ENCODE assay signal across 8 cellular contexts in the genomic region with DNA sequence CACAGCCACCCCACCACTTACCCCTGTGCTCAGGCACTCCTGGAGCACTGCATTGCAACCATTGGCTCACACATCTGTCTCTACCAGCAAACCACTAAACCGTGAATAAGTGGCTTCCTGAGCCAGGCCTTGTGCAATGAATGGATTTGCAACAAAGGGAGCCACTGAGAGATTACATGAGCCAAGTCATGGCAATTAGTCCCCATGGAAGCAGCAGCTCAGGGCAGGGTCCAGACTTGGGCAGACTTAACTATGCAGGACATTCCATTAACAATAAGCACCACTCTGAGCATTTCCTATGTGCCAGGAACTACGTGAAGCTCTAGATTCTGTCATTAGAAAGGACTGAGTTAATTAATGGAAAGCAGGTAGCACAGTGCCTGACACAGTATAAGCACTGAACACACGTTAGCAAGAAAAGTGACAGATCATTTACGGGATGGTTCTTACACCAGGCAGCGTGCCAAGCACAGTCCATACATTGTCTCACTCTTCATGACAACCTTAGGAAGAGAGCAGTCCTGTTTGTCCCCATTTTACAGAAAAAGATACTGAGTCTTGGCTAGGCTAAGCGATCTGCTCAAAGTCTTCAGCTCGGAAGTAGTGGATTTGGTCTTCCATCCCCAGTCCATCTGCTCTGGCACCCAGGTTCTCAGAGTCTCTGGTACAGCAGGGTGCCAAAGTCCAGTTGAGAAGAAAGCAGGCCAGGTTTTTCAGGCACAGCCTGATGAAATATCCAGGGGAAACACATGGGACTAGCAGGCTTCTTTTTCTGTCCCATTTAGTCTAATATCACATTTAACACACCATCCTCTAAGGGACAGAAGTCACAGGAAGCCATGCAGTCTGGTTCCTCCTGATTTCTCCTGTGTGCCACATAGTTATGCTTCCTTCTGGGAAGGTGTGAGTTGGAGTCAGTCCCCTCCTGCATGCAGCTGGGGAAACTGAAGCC. TPM values are rescaled to one million over a fixed set of nuclear protein-coding genes. Genes with fewer than 3 reads are reported as not detected.
DNase-seq lines count a peak whose midpoint lies in the region; ATAC-seq and TF ChIP-seq lines count a peak whose summit lies in the region.

No MANE protein-coding gene starts in this region.

- no peak for TF ChIP-seq CTCF in neural crest cell (conservative IDR thresholded peaks at IDR 0.05)

- H3K27me3 Mint-ChIP-seq in T-helper 2 cell treated with Interferon-gamma antibody and Interleukin-4, amounts not matched to agents 5 μg/mL and 100 μg/mL, for 36 hours (ENCODE audit: low read depth), result no peaks in the 10 kb centered on the region
- H3K27me3 Mint-ChIP-seq in central memory CD8-positive, alpha-beta T cell, result no peaks in the 10 kb centered on the region
- H3K27me3 Mint-ChIP-seq in neural crest cell (ENCODE audit: low read depth), result no peaks in the 10 kb centered on the region

- no peak for DNase-seq in T-helper 2 cell treated with Interferon-gamma antibody and Interleukin-4, amounts not matched to agents 5 μg/mL and 100 μg/mL, for 36 hours (ENCODE audit: low spot score)
- no peak for DNase-seq in T-helper 2 cell
- peak; percentile 84 to 94 for DNase-seq in NCI-H524 (lab: John Stamatoyannopoulos, UW)
- no peak for DNase-seq in central memory CD8-positive, alpha-beta T cell (ENCODE audit: low spot score in 2 of 2)
- peak; percentile 12 for DNase-seq in neural crest cell (ENCODE audit: low read depth, low spot score)
- DNase-seq in midbrain (lab: John Stamatoyannopoulos, UW), result no peak
- no peak for DNase-seq in SK-N-DZ (ENCODE audit: low spot score)
- no peak for DNase-seq in activated CD8-positive, alpha-beta memory T cell treated with anti-CD3 and anti-CD28 coated beads for 24 hours

- no peak for ATAC-seq in central memory CD8-positive, alpha-beta T cell (replicated peaks; ENCODE audit: extremely low read depth, poor library complexity, severe bottlenecking)

- peaks cover 8% of the 10 kb centered on the region for H3K36me3 Mint-ChIP-seq in T-helper 2 cell treated with Interferon-gamma antibody and Interleukin-4, amounts not matched to agents 5 μg/mL and 100 μg/mL, for 36 hours (ENCODE audit: low read depth)
- H3K36me3 Mint-ChIP-seq in central memory CD8-positive, alpha-beta T cell (ENCODE audit: insufficient read depth), result peaks cover 4% of the 10 kb centered on the region
- no peaks in the 10 kb centered on the region for H3K36me3 Mint-ChIP-seq in neural crest cell (ENCODE audit: low read depth)

- peak overlapping the region; percentile 56 for H3K4me3 Mint-ChIP-seq in T-helper 2 cell treated with Interferon-gamma antibody and Interleukin-4, amounts not matched to agents 5 μg/mL and 100 μg/mL, for 36 hours
- H3K4me3 Mint-ChIP-seq in central memory CD8-positive, alpha-beta T cell, result peak overlapping the region; percentile 60
- peak overlapping the region; percentile 69 for H3K4me3 Mint-ChIP-seq in neural crest cell

- H3K27ac Mint-ChIP-seq in T-helper 2 cell treated with Interferon-gamma antibody and Interleukin-4, amounts not matched to agents 5 μg/mL and 100 μg/mL, for 36 hours, result peak overlapping the region; percentile 74
- peak overlapping the region; percentile 80 for H3K27ac Mint-ChIP-seq in central memory CD8-positive, alpha-beta T cell (ENCODE audit: low read depth)
- peak overlapping the region; percentile 93 for H3K27ac Mint-ChIP-seq in neural crest cell (ENCODE audit: unreplicated experiment)

- peaks cover 55% of the 10 kb centered on the region for H3K4me1 Mint-ChIP-seq in T-helper 2 cell treated with Interferon-gamma antibody and Interleukin-4, amounts not matched to agents 5 μg/mL and 100 μg/mL, for 36 hours (ENCODE audit: low read depth)
- H3K4me1 Mint-ChIP-seq in central memory CD8-positive, alpha-beta T cell, result peaks cover 61% of the 10 kb centered on the region
- peaks cover 43% of the 10 kb centered on the region for H3K4me1 Mint-ChIP-seq in neural crest cell

- H3K9me3 Mint-ChIP-seq in T-helper 2 cell treated with Interferon-gamma antibody and Interleukin-4, amounts not matched to agents 5 μg/mL and 100 μg/mL, for 36 hours, result no peaks in the 10 kb centered on the region
- H3K9me3 Mint-ChIP-seq in central memory CD8-positive, alpha-beta T cell, result no peaks in the 10 kb centered on the region
- H3K9me3 Mint-ChIP-seq in neural crest cell, result peaks cover 3% of the 10 kb centered on the region

RNA-seq across cellular contexts. Expression of gene LIPC, which starts 44.1 kb away (rescaled TPM):
- not detected in 2 replicates for total RNA-seq in neural crest cell
- polyA plus RNA-seq in SK-N-DZ (2014; cell fraction: cytosol; rRNA removed), result not detected in 2 replicates
- polyA plus RNA-seq in SK-N-DZ (2014; cell fraction: nucleus; rRNA removed), result not detected in 2 replicates

Comparison
In these comparisons a context has a peak if more than half of its experiments do, and no peak if none do; other contexts are left out.
1. DNase-seq: peak in NCI-H524 (2 of 2) and neural crest cell (single experiment); none in T-helper 2 cell treated with Interferon-gamma antibody and Interleukin-4, amounts not matched to agents 5 μg/mL and 100 μg/mL, for 36 hours (single experiment), T-helper 2 cell (0 of 5), central memory CD8-positive, alpha-beta T cell (0 of 2), midbrain (single experiment), SK-N-DZ (single experiment) and activated CD8-positive, alpha-beta memory T cell treated with anti-CD3 and anti-CD28 coated beads for 24 hours (single experiment).
2. Peak in every context shown above with its lines, with median percentiles within 50 percentile points of each other: H3K27ac Mint-ChIP-seq and H3K4me3 Mint-ChIP-seq.